18 cellular contexts compared by ENCODE assay signal in genomic region chr16:80606221-80606766, GRCh38.
"Had no signal": no experiment of that assay in that cellular context is flagged by ENCODE, and none has a peak within 500 bp of the region (broad histone marks: within the 10 kb centered on the region; RNA-seq: fewer than 3 reads in every experiment).

No MANE protein-coding gene starts in this region.

- H3K9me3 ChIP-seq: right atrium auricular region, suprapubic skin had no signal

- H3K4me1 ChIP-seq: foreskin keratinocyte, right atrium auricular region, suprapubic skin had no signal

- H3K27me3 Mint-ChIP-seq: activated B cell treated with CpG ODN at 0.5 μM for 24 hours; activated naive CD8-positive, alpha-beta T cell; progenitor cell of endocrine pancreas had no signal

- H3K27me3 ChIP-seq: brain microvascular endothelial cell, foreskin keratinocyte, right atrium auricular region, suprapubic skin had no signal

- H3K36me3 ChIP-seq: right atrium auricular region, suprapubic skin had no signal

- DNase-seq: activated B cell treated with CpG ODN at 0.5 μM for 24 hours; brain microvascular endothelial cell; cortex of kidney; effector CD8-positive, alpha-beta T cell; foreskin keratinocyte; glutamatergic neuron; left ventricle myocardium superior; mesenchymal stem cell; occipital lobe; stimulated activated CD4-positive, alpha-beta T cell treated with anti-CD3 and anti-CD28 coated beads, Interleukin-15, amount 100 ng/mL, for 24 hours; stimulated activated CD4-positive, alpha-beta T cell treated with anti-CD3 and anti-CD28 coated beads, Interleukin-4, amount 100 ng/mL, for 1 hour; stimulated activated naive CD4-positive, alpha-beta T cell treated with Interleukin-2 at 50 U/mL for 16 hours; trophoblast cell had no signal

- H3K4me3 ChIP-seq: right atrium auricular region, suprapubic skin had no signal

- H3K27ac Mint-ChIP-seq: activated B cell treated with CpG ODN at 0.5 μM for 24 hours; activated naive CD8-positive, alpha-beta T cell; nephron; progenitor cell of endocrine pancreas had no signal

- ATAC-seq: foreskin keratinocyte, left ventricle myocardium superior had no signal

- H3K27ac ChIP-seq: brain microvascular endothelial cell, foreskin keratinocyte, right atrium auricular region, suprapubic skin had no signal

- H3K4me1 Mint-ChIP-seq: nephron had no signal

- H3K4me3 Mint-ChIP-seq: activated B cell treated with CpG ODN at 0.5 μM for 24 hours; activated naive CD8-positive, alpha-beta T cell; nephron had no signal
